10 cellular contexts compared by ENCODE assay signal in the genomic region with DNA sequence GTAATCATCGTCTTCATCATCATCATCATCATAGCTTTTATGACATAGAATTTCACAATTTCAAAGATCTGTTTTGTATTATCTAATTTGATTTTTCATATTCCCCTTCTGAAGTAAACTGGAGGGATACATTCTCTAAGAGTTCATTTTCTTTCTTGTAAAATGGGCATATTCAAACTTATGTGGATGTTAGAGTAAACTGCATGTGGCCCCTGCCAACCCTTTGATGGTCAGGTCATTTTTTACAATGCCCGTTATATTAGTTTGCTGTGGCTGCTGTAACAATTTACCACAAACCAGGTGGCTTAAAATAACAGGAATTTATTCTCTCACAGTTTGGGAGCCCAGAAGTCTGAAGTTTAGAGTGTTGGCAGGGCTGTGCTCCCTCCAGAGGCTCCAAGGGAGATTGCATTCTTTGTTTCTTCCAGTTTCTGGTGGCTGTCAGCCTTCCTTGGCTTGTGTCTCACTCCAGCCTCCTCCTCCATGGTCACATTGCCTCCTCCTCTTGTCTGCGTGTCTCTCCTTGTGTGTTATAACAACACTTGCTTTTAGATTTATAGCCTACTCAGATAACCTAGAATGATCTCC.
DNase-seq lines count a peak whose midpoint lies in the region; ATAC-seq, FAIRE-seq and TF ChIP-seq lines count a peak whose summit lies in the region.
"Had no signal": no experiment of that assay in that cellular context is flagged by ENCODE, and none has a peak within 500 bp of the region (broad histone marks: within the 10 kb centered on the region; RNA-seq: fewer than 3 reads in every experiment).

No MANE protein-coding gene starts in this region.

- H3K4me1 Mint-ChIP-seq in astrocyte (ENCODE audit: low read depth, unreplicated experiment) = peaks cover 23% of the 10 kb centered on the region

- H3K79me2 ChIP-seq in astrocyte (ENCODE audit: insufficient read depth, low read length) = no peaks in the 10 kb centered on the region

- POLR2A ChIA-PET in A673 (lab: Charles Lee; ENCODE audit: low non-redundant PET) = no interaction called here

- no peak overlapping the region for H3K9ac ChIP-seq in astrocyte (ENCODE audit: low read length)
- H3K9ac ChIP-seq in mesenchymal stem cell (ENCODE audit: low read length) = no peak overlapping the region

- no peak overlapping the region for H3K27ac ChIP-seq in A673 (ENCODE audit: low read depth, low read length, poor library complexity, severe bottlenecking)
- H3K27ac ChIP-seq in astrocyte (ENCODE audit: low read depth, low read length) = no peak overlapping the region
- no peak overlapping the region for H3K27ac ChIP-seq in mesenchymal stem cell (ENCODE audit: low read length, poor library complexity, severe bottlenecking)

- peak overlapping the region in 1 of 2 experiments; percentile 23 for H2BK12ac ChIP-seq in mesenchymal stem cell (ENCODE audit: low read length in 2 of 2)

- no peaks in the 10 kb centered on the region for H4K20me1 ChIP-seq in astrocyte (ENCODE audit: insufficient read depth, low read length)

- H2AK5ac ChIP-seq in mesenchymal stem cell (ENCODE audit: low read length, severe bottlenecking) = no peak overlapping the region

- no peak overlapping the region for H2BK120ac ChIP-seq in mesenchymal stem cell (ENCODE audit: low read depth, low read length)

- no peak overlapping the region for H4K91ac ChIP-seq in mesenchymal stem cell (ENCODE audit: low read length)

- H3K27me3 Mint-ChIP-seq in astrocyte (ENCODE audit: low read depth, unreplicated experiment) = no peaks in the 10 kb centered on the region
- H3K27me3 Mint-ChIP-seq: stimulated activated naive CD8-positive, alpha-beta T cell treated with anti-CD3 and anti-CD28 coated beads, Interleukin-15, Interleukin-2, amounts not matched to agents 100 ng/mL and 50 ng/mL, for 24 hours had no signal

- TF ChIP-seq CTCF in A673 (conservative IDR thresholded peaks at IDR 0.05; ENCODE audit: low read depth, low read length) (peak; percentile 70), GM13977 (IDR thresholded peaks at IDR 0.05; ENCODE audit: extremely low read depth, insufficient read depth, missing control alignments) (peak; percentile 43), astrocyte (IDR thresholded peaks at IDR 0.05; ENCODE audit: insufficient read depth, low read depth, low read length) (peak; percentile 67)

- intact Hi-C loops in A673 (cut with micrococcal nuclease; ENCODE audit: unreplicated experiment) = loop anchor here (2.0 kb wide), 1 partner anchor 118 kb away; no protein-coding TSS in a partner anchor
- intact Hi-C loops in Right ventricle myocardium inferior (cut with DNase I) = no loop called here

- H3K18ac ChIP-seq in mesenchymal stem cell (ENCODE audit: low read depth in 1 of 2, low read length in 2 of 2) = no peak overlapping the region

- no peaks in the 10 kb centered on the region for H3K4me1 ChIP-seq in A673 (ENCODE audit: insufficient read depth, low read length, poor library complexity, severe bottlenecking)
- H3K4me1 ChIP-seq in astrocyte (ENCODE audit: insufficient read depth, low read length) = no peaks in the 10 kb centered on the region
- no peaks in the 10 kb centered on the region for H3K4me1 ChIP-seq in mesenchymal stem cell (ENCODE audit: control insufficient read depth, insufficient read depth, low read depth, low read length)

- H3K4me2 ChIP-seq in astrocyte (ENCODE audit: low read length) = no peak overlapping the region
- no peak overlapping the region for H3K4me2 ChIP-seq in mesenchymal stem cell (ENCODE audit: low read length, poor library complexity, severe bottlenecking)

- H3K27ac Mint-ChIP-seq in astrocyte (ENCODE audit: unreplicated experiment) = peak overlapping the region; percentile 30
- H3K27ac Mint-ChIP-seq: stimulated activated naive CD8-positive, alpha-beta T cell treated with anti-CD3 and anti-CD28 coated beads, Interleukin-15, Interleukin-2, amounts not matched to agents 100 ng/mL and 50 ng/mL, for 24 hours had no signal

- H3K9me3 ChIP-seq in A673 (ENCODE audit: low read depth, low read length, poor library complexity, severe bottlenecking) = no peaks in the 10 kb centered on the region
- no peaks in the 10 kb centered on the region for H3K9me3 ChIP-seq in astrocyte (ENCODE audit: insufficient read depth, low read depth, low read length)
- no peaks in the 10 kb centered on the region for H3K9me3 ChIP-seq in mesenchymal stem cell (ENCODE audit: control insufficient read depth, low read length)

- H3K27me3 ChIP-seq in A673 (replicated peaks; ENCODE audit: insufficient read depth, low read depth, low read length, poor library complexity) = no peaks in the 10 kb centered on the region
- H3K27me3 ChIP-seq in astrocyte (ENCODE audit: insufficient read depth, low read length) = no peaks in the 10 kb centered on the region
- H3K27me3 ChIP-seq in mesenchymal stem cell (ENCODE audit: control insufficient read depth in 1 of 2, insufficient read depth in 1 of 2, low read length in 2 of 2) = no peaks in the 10 kb centered on the region

- H3K79me1 ChIP-seq in mesenchymal stem cell (replicated peaks; ENCODE audit: low read length, poor library complexity, severe bottlenecking) = no peaks in the 10 kb centered on the region

- no peaks in the 10 kb centered on the region for H3K36me3 Mint-ChIP-seq in astrocyte (ENCODE audit: low read depth, unreplicated experiment)

- H3K4me3 ChIP-seq in A673 (ENCODE audit: low read depth, low read length, poor library complexity, severe bottlenecking) (no peak overlapping the region), astrocyte (ENCODE audit: insufficient read depth, low read depth, low read length) (no peak overlapping the region), mesenchymal stem cell (ENCODE audit: insufficient read depth in 1 of 2, low read depth in 1 of 2, low read length in 2 of 2) (no peak overlapping the region)

- no TSS peak for BruUV-seq in A673 (replicated peaks; lab: Mats Ljungman, UMichigan)

- H2AFZ ChIP-seq in astrocyte (ENCODE audit: low read depth, low read length) = no peak overlapping the region
- no peak overlapping the region for H2AFZ ChIP-seq in mesenchymal stem cell (ENCODE audit: low read depth, low read length)

- FAIRE-seq in HTR-8/SVneo (lab: Jason Lieb, UNC) (no peak), astrocyte (lab: Jason Lieb, UNC) (no peak)
- FAIRE-seq: endometrium had no signal

- DNase-seq in A673 (ENCODE audit: low spot score) (peak; percentile 52), GM13977 (ENCODE audit: low spot score) (no peak), HTR-8/SVneo (ENCODE audit: insufficient read length, low spot score) (peak; percentile 18), astrocyte (ENCODE audit: low read depth) (peak; percentile 35), mesenchymal stem cell (peak; percentile 56), Right ventricle myocardium inferior (ENCODE audit: missing footprints) (no peak), superior temporal gyrus (ENCODE audit: extremely low spot score) (no peak)
- DNase-seq in stimulated activated CD4-positive, alpha-beta T cell treated with anti-CD3 and anti-CD28 coated beads, Interleukin-4, amount 100 ng/mL, for 1 hour = no peak

- no peak overlapping the region for H3K4me3 Mint-ChIP-seq in astrocyte (ENCODE audit: unreplicated experiment)
- H3K4me3 Mint-ChIP-seq: stimulated activated naive CD8-positive, alpha-beta T cell treated with anti-CD3 and anti-CD28 coated beads, Interleukin-15, Interleukin-2, amounts not matched to agents 100 ng/mL and 50 ng/mL, for 24 hours had no signal

- H3K9me3 Mint-ChIP-seq in astrocyte (ENCODE audit: unreplicated experiment) = no peaks in the 10 kb centered on the region
- H3K9me3 Mint-ChIP-seq: stimulated activated naive CD8-positive, alpha-beta T cell treated with anti-CD3 and anti-CD28 coated beads, Interleukin-15, Interleukin-2, amounts not matched to agents 100 ng/mL and 50 ng/mL, for 24 hours had no signal

- H2BK15ac ChIP-seq in mesenchymal stem cell (ENCODE audit: low read depth, poor library complexity, severe bottlenecking) = no peak overlapping the region

- CTCF ChIA-PET in A673 (lab: Charles Lee) = no interaction called here

- H3K36me3 ChIP-seq in A673 (ENCODE audit: insufficient read depth, low read length, poor library complexity, severe bottlenecking) = no peaks in the 10 kb centered on the region
- H3K36me3 ChIP-seq in astrocyte (ENCODE audit: insufficient read depth, low read length) = no peaks in the 10 kb centered on the region
- H3K36me3 ChIP-seq in mesenchymal stem cell (ENCODE audit: control insufficient read depth in 1 of 2, insufficient read depth in 2 of 2, low read depth in 1 of 2, low read length in 2 of 2) = no peaks in the 10 kb centered on the region

- no peak overlapping the region for H3K4ac ChIP-seq in mesenchymal stem cell (ENCODE audit: low read depth in 1 of 2, low read length in 2 of 2)

- in situ Hi-C loops in GM13977 (cut with MboI; ENCODE audit: low pct_unique_long_range_greater_than_20kb, low sequenced_read_pairs, unreplicated experiment) = no loop called here

- ATAC-seq in Right ventricle myocardium inferior = no peak

- H4K8ac ChIP-seq in mesenchymal stem cell (ENCODE audit: low read length) = no peak overlapping the region

- H3K23ac ChIP-seq in mesenchymal stem cell (ENCODE audit: low read length in 2 of 2) = no peak overlapping the region

- no peak overlapping the region for H3K14ac ChIP-seq in mesenchymal stem cell (ENCODE audit: low read length in 2 of 2)

- 32% methylated on average over 1 of the region's 3 CpGs for WGBS in mesenchymal stem cell

- no peak overlapping the region for H2BK5ac ChIP-seq in mesenchymal stem cell (ENCODE audit: low read depth, low read length, poor library complexity, severe bottlenecking)

Comparison
In these comparisons a context has a peak if more than half of its experiments do, and no peak if none do; other contexts are left out.
1. DNase-seq: peak in A673 (single experiment), HTR-8/SVneo (single experiment), astrocyte (single experiment) and mesenchymal stem cell (single experiment); none in GM13977 (single experiment), stimulated activated CD4-positive, alpha-beta T cell treated with anti-CD3 and anti-CD28 coated beads, Interleukin-4, amount 100 ng/mL, for 1 hour (single experiment), Right ventricle myocardium inferior (single experiment) and superior temporal gyrus (single experiment).
2. Peak in every context shown above with its lines, with median percentiles within 50 percentile points of each other: CTCF ChIP-seq.